In the genomic region with DNA sequence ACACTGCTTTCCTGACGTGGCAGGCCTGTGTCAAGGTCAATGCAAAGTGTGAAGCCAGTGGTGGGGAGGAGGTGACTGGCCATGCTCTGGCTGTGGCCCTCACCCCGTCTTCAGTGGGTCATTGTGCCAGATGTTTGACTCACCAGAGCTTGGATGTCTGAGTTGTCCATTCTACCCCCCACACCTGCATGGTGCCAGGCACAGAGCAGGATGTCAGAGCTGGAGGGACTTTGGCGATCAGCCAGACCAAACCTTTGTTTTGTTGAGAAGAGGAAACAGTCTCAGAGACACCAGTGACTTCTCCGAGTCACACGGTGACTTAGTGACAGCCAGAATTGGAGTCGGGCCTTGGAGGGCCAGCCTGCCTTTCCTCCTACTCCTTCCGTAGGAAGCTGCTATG, we compare ENCODE assay signal across 11 cellular contexts. TPM values are rescaled to one million over a fixed set of nuclear protein-coding genes. Genes with fewer than 3 reads are reported as not detected.
DNase-seq lines count a peak whose midpoint lies in the region; ATAC-seq, FAIRE-seq and TF ChIP-seq lines count a peak whose summit lies in the region.
"Had no signal": no experiment of that assay in that cellular context is flagged by ENCODE, and none has a peak within 500 bp of the region (broad histone marks: within the 10 kb centered on the region; RNA-seq: fewer than 3 reads in every experiment).

No MANE protein-coding gene starts in this region.

- POLR2A ChIA-PET in PC-9 (lab: Charles Lee; ENCODE audit: unreplicated experiment) = interaction anchor here (0.6 kb wide), 1 partner anchor 28 kb away, joined by 28 read pairs; no protein-coding TSS in a partner anchor

- peaks cover 58% of the 10 kb centered on the region for H3K4me1 ChIP-seq in PC-9 (replicated peaks; ENCODE audit: insufficient read depth)
- H3K4me1 ChIP-seq in effector memory CD4-positive, alpha-beta T cell (ENCODE audit: control insufficient read depth, insufficient read depth, low read length, poor library complexity, severe bottlenecking) = no peaks in the 10 kb centered on the region
- H3K4me1 ChIP-seq: parathyroid adenoma had no signal

- H3K9me2 ChIP-seq in PC-9 (ENCODE audit: insufficient read depth) = no peaks in the 10 kb centered on the region

- TF ChIP-seq CTCF in PC-9 (conservative IDR thresholded peaks at IDR 0.05) = no peak

- H3K27ac ChIP-seq in PC-9 = peak overlapping the region; percentile 47; the same call in 1 of the 2 replicates
- no peak overlapping the region for H3K27ac ChIP-seq in effector memory CD4-positive, alpha-beta T cell (ENCODE audit: insufficient read depth, low read length, poor library complexity, severe bottlenecking)
- H3K27ac ChIP-seq: parathyroid adenoma had no signal

- H3K4me2 ChIP-seq in PC-9 = peak overlapping the region; percentile 46

- no peaks in the 10 kb centered on the region for H3K27me3 ChIP-seq in PC-9 (ENCODE audit: insufficient read depth, low read depth)
- no peaks in the 10 kb centered on the region for H3K27me3 ChIP-seq in effector memory CD4-positive, alpha-beta T cell (replicated peaks; ENCODE audit: control insufficient read depth, insufficient read depth, low read length, poor library complexity, severe bottlenecking)

- no peak for DNase-seq in stimulated activated naive CD8-positive, alpha-beta T cell treated with anti-CD3 and anti-CD28 coated beads, Interleukin-15, amount 100 ng/mL, for 72 hours
- DNase-seq in stimulated activated naive CD8-positive, alpha-beta T cell treated with anti-CD3 and anti-CD28 coated beads, Interleukin-15, Interleukin-2, amounts not matched to agents 100 U/mL and 50 U/mL, for 24 hours = no peak
- DNase-seq in PC-9 (peak; percentile 66 to 80), glomerular visceral epithelial cell (ENCODE audit: extremely low spot score) (peak; percentile 65), urothelium cell line (ENCODE audit: low spot score) (no peak)
- DNase-seq in effector memory CD4-positive, alpha-beta T cell = no peak
- no peak for DNase-seq in activated T-cell treated with anti-CD3 and anti-CD28 coated beads, Interleukin-2, amount 50 U/mL, for 24 hours
- DNase-seq in stimulated activated CD4-positive, alpha-beta T cell treated with anti-CD3 and anti-CD28 coated beads, Interleukin-2, amount 100 ng/mL, for 48 hours = no peak
- DNase-seq: central memory CD4-positive, alpha-beta T cell; NCI-H2171 treated with DMSO at 0.1 percent for 48 hours had no signal

- no peaks in the 10 kb centered on the region; the same call in 1 of the 2 replicates for H3K36me3 ChIP-seq in PC-9 (ENCODE audit: low read depth)
- H3K36me3 ChIP-seq in effector memory CD4-positive, alpha-beta T cell (ENCODE audit: control insufficient read depth, insufficient read depth, low read length) = no peaks in the 10 kb centered on the region

- H3K36me3 Mint-ChIP-seq in activated T-cell treated with anti-CD3 and anti-CD28 coated beads, Interleukin-2, amount 50 U/mL, for 24 hours (ENCODE audit: low read depth) = peaks cover 2% of the 10 kb centered on the region

- intact Hi-C loops in PC-9 (cut with micrococcal nuclease; ENCODE audit: unreplicated experiment) = no loop called here

- no peak overlapping the region for H3K27ac Mint-ChIP-seq in stimulated activated naive CD8-positive, alpha-beta T cell treated with anti-CD3 and anti-CD28 coated beads, Interleukin-15, amount 100 ng/mL, for 72 hours
- no peak overlapping the region for H3K27ac Mint-ChIP-seq in activated T-cell treated with anti-CD3 and anti-CD28 coated beads, Interleukin-2, amount 50 U/mL, for 24 hours

- BruUV-seq in PC-9 (replicated peaks; lab: Mats Ljungman, UMichigan) = no TSS peak

- peak; percentile 94 for FAIRE-seq in urothelium cell line (lab: Jason Lieb, UNC)

- peaks cover 7% of the 10 kb centered on the region for H3K9me3 ChIP-seq in PC-9 (ENCODE audit: insufficient read depth, low read depth)
- no peaks in the 10 kb centered on the region for H3K9me3 ChIP-seq in effector memory CD4-positive, alpha-beta T cell (ENCODE audit: control insufficient read depth, low read length)

- no peaks in the 10 kb centered on the region for H4K20me1 ChIP-seq in PC-9 (ENCODE audit: insufficient read depth)

- peaks cover 27% of the 10 kb centered on the region for H3K4me1 Mint-ChIP-seq in stimulated activated naive CD8-positive, alpha-beta T cell treated with anti-CD3 and anti-CD28 coated beads, Interleukin-15, amount 100 ng/mL, for 72 hours
- peaks cover 10% of the 10 kb centered on the region for H3K4me1 Mint-ChIP-seq in activated T-cell treated with anti-CD3 and anti-CD28 coated beads, Interleukin-2, amount 50 U/mL, for 24 hours (ENCODE audit: low read depth)

- H3F3A ChIP-seq in PC-9 (ENCODE audit: insufficient read depth, low read depth) = peaks cover 32% of the 10 kb centered on the region; the same call in 1 of the 2 replicates

- peaks cover 5 to 17% of the 10 kb centered on the region in 2 donors for H3K9me3 Mint-ChIP-seq in stimulated activated naive CD8-positive, alpha-beta T cell treated with anti-CD3 and anti-CD28 coated beads, Interleukin-15, amount 100 ng/mL, for 72 hours
- H3K9me3 Mint-ChIP-seq in activated T-cell treated with anti-CD3 and anti-CD28 coated beads, Interleukin-2, amount 50 U/mL, for 24 hours = peaks cover 7% of the 10 kb centered on the region

- peak; percentile 57 for ATAC-seq in stimulated activated naive CD8-positive, alpha-beta T cell treated with anti-CD3 and anti-CD28 coated beads, Interleukin-15, amount 100 ng/mL, for 72 hours
- no peak for ATAC-seq in stimulated activated naive CD8-positive, alpha-beta T cell treated with anti-CD3 and anti-CD28 coated beads, Interleukin-15, Interleukin-2, amounts not matched to agents 100 U/mL and 50 U/mL, for 24 hours

- no peak overlapping the region for H3K4me3 ChIP-seq in PC-9
- H3K4me3 ChIP-seq in effector memory CD4-positive, alpha-beta T cell (ENCODE audit: insufficient read depth, low read depth, low read length, poor library complexity, severe bottlenecking) = no peak overlapping the region

- H3K27me3 Mint-ChIP-seq in stimulated activated naive CD8-positive, alpha-beta T cell treated with anti-CD3 and anti-CD28 coated beads, Interleukin-15, amount 100 ng/mL, for 72 hours = peaks cover 6% of the 10 kb centered on the region
- H3K27me3 Mint-ChIP-seq in activated T-cell treated with anti-CD3 and anti-CD28 coated beads, Interleukin-2, amount 50 U/mL, for 24 hours = peaks cover 8% of the 10 kb centered on the region

- no peak overlapping the region for H2AFZ ChIP-seq in PC-9
- H2AFZ ChIP-seq: parathyroid adenoma had no signal

- H3K4me3 Mint-ChIP-seq in stimulated activated naive CD8-positive, alpha-beta T cell treated with anti-CD3 and anti-CD28 coated beads, Interleukin-15, amount 100 ng/mL, for 72 hours = no peak overlapping the region
- H3K4me3 Mint-ChIP-seq in activated T-cell treated with anti-CD3 and anti-CD28 coated beads, Interleukin-2, amount 50 U/mL, for 24 hours = no peak overlapping the region

- CTCF ChIA-PET in PC-9 (lab: Charles Lee) = interaction anchor here (0.6 kb wide), 1 partner anchor 173 kb away, joined by 5 read pairs; no protein-coding TSS in a partner anchor

- H3K79me2 ChIP-seq in PC-9 (ENCODE audit: low read depth) = peaks cover 10% of the 10 kb centered on the region; the same call in 1 of the 2 replicates
- H3K79me2 ChIP-seq: parathyroid adenoma had no signal

RNA-seq across cellular contexts. Expression of gene SMAD6, which starts 49.5 kb away (rescaled TPM):
- total RNA-seq in PC-9 (2021) = 7.1 and 10.6 TPM in 2 replicates

Comparison
In these comparisons a context has a peak if more than half of its experiments do, and no peak if none do; other contexts are left out.
1. DNase-seq: peak in PC-9 (2 of 2) and glomerular visceral epithelial cell (single experiment); none in stimulated activated naive CD8-positive, alpha-beta T cell treated with anti-CD3 and anti-CD28 coated beads, Interleukin-15, amount 100 ng/mL, for 72 hours (0 of 2), stimulated activated naive CD8-positive, alpha-beta T cell treated with anti-CD3 and anti-CD28 coated beads, Interleukin-15, Interleukin-2, amounts not matched to agents 100 U/mL and 50 U/mL, for 24 hours (single experiment), urothelium cell line (single experiment), effector memory CD4-positive, alpha-beta T cell (0 of 3), activated T-cell treated with anti-CD3 and anti-CD28 coated beads, Interleukin-2, amount 50 U/mL, for 24 hours (single experiment) and stimulated activated CD4-positive, alpha-beta T cell treated with anti-CD3 and anti-CD28 coated beads, Interleukin-2, amount 100 ng/mL, for 48 hours (0 of 2).